ENCODE assay signal across 32 cellular contexts in the genomic region with DNA sequence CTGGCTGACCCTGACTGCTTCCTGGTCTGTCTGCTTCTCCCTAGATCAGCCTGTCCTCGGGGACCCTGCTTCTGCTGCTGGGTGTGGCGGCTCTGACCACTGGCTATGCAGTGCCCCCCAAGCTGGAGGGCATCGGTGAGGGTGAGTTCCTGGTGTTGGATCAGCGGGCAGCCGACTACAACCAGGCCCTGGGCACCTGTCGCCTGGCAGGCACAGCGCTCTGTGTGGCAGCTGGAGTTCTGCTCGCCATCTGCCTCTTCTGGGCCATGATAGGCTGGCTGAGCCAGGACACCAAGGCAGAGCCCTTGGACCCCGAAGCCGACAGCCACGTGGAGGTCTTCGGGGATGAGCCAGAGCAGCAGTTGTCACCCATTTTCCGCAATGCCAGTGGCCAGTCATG.
"Had no signal": no experiment of that assay in that cellular context is flagged by ENCODE, and none has a peak within 500 bp of the region (broad histone marks: within the 10 kb centered on the region; RNA-seq: fewer than 3 reads in every experiment).

No MANE protein-coding gene starts in this region.

- H3K9me3 Mint-ChIP-seq: activated B cell treated with CpG ODN at 0.5 μM for 24 hours; activated CD4-positive, alpha-beta memory T cell treated with anti-CD3 and anti-CD28 coated beads, Interleukin-2, amount 10 ng/mL, durations not matched to agents 7 days and 5 days; activated naive CD4-positive, alpha-beta T cell treated with anti-CD3 and anti-CD28 coated beads, Interleukin-2, amount 10 ng/mL, durations not matched to agents 7 days and 5 days; activated naive CD8-positive, alpha-beta T cell treated with anti-CD3 and anti-CD28 coated beads, Interleukin-2, amount 50 U/mL, for 24 hours; brain; T-cell had no signal

- DNase-seq: activated B cell treated with CpG ODN at 0.5 μM for 24 hours; activated CD4-positive, alpha-beta memory T cell treated with anti-CD3 and anti-CD28 coated beads, Interleukin-2, amount 10 ng/mL, durations not matched to agents 7 days and 5 days; activated CD4-positive, alpha-beta T cell treated with anti-CD3 and anti-CD28 coated beads for 48 hours; activated CD4-positive, CD25-positive, alpha-beta regulatory T cell treated with anti-CD3 and anti-CD28 coated beads, Interleukin-2, amount 50 U/mL, for 72 hours; activated CD8-positive, alpha-beta memory T cell treated with anti-CD3 and anti-CD28 coated beads for 24 hours; activated CD8-positive, alpha-beta memory T cell treated with anti-CD3 and anti-CD28 coated beads, Interleukin-2, amount 10 ng/mL, durations not matched to agents 7 days and 5 days; activated CD8-positive, alpha-beta memory T cell treated with anti-CD3 and anti-CD28 coated beads, Interleukin-2, amount 50 U/mL, for 48 hours; activated effector memory CD4-positive, alpha-beta T cell treated with Interleukin-2 at 50 U/mL for 16 hours; activated naive CD4-positive, alpha-beta T cell treated with anti-CD3 and anti-CD28 coated beads, Interleukin-2, amount 10 ng/mL, durations not matched to agents 7 days and 5 days; activated naive CD8-positive, alpha-beta T cell treated with anti-CD3 and anti-CD28 coated beads, Interleukin-2, amount 50 U/mL, for 24 hours; activated T-cell treated with anti-CD3 and anti-CD28 coated beads, Interleukin-2, amount 50 U/mL, for 48 hours; anterior cingulate cortex; NCI-H1092 treated with DMSO at 0.1 percent for 48 hours; NCI-H1417; NCI-H146; NCI-H1930; NCI-H2081 treated with DMSO at 0.1 percent for 48 hours; NCI-H226; NCI-H446 treated with DMSO at 0.1 percent for 48 hours; NCI-H526; NCI-H748 treated with DMSO at 0.1 percent for 48 hours; NK-92 treated with Interleukin-12 subunit alpha and Interleukin-12 subunit beta, amount 100 ng/mL, for 24 hours; PC-3; Peyer's patch; RPMI8226; SIG-M5; T-cell; T-helper 17 cell had no signal

- H3K9me3 ChIP-seq: Peyer's patch had no signal

- H3K4me3 ChIP-seq: Peyer's patch had no signal

- H3K27me3 Mint-ChIP-seq: activated B cell treated with CpG ODN at 0.5 μM for 24 hours; activated CD8-positive, alpha-beta memory T cell treated with anti-CD3 and anti-CD28 coated beads, Interleukin-2, amount 10 ng/mL, durations not matched to agents 7 days and 5 days; activated naive CD8-positive, alpha-beta T cell; activated naive CD8-positive, alpha-beta T cell treated with anti-CD3 and anti-CD28 coated beads, Interleukin-2, amount 50 U/mL, for 24 hours; T-cell had no signal

- H3K27ac ChIP-seq: Peyer's patch had no signal

- H3K4me3 Mint-ChIP-seq: activated B cell treated with CpG ODN at 0.5 μM for 24 hours; activated CD4-positive, alpha-beta memory T cell treated with anti-CD3 and anti-CD28 coated beads, Interleukin-2, amount 10 ng/mL, durations not matched to agents 7 days and 5 days; activated CD8-positive, alpha-beta memory T cell treated with anti-CD3 and anti-CD28 coated beads, Interleukin-2, amount 10 ng/mL, durations not matched to agents 7 days and 5 days; activated naive CD4-positive, alpha-beta T cell treated with anti-CD3 and anti-CD28 coated beads, Interleukin-2, amount 10 ng/mL, durations not matched to agents 7 days and 5 days; activated naive CD8-positive, alpha-beta T cell; activated naive CD8-positive, alpha-beta T cell treated with anti-CD3 and anti-CD28 coated beads, Interleukin-2, amount 50 U/mL, for 24 hours; brain; T-cell; T-helper 17 cell had no signal

- H3K36me3 Mint-ChIP-seq: activated CD8-positive, alpha-beta memory T cell treated with anti-CD3 and anti-CD28 coated beads, Interleukin-2, amount 10 ng/mL, durations not matched to agents 7 days and 5 days; activated naive CD4-positive, alpha-beta T cell treated with anti-CD3 and anti-CD28 coated beads, Interleukin-2, amount 10 ng/mL, durations not matched to agents 7 days and 5 days; activated naive CD8-positive, alpha-beta T cell; T-cell had no signal

- FAIRE-seq: bronchial epithelial cell had no signal

- ATAC-seq: activated CD8-positive, alpha-beta memory T cell treated with anti-CD3 and anti-CD28 coated beads, Interleukin-2, amount 10 ng/mL, durations not matched to agents 7 days and 5 days; activated naive CD8-positive, alpha-beta T cell treated with anti-CD3 and anti-CD28 coated beads, Interleukin-2, amount 50 U/mL, for 24 hours; Right ventricle myocardium inferior; T-cell; T-helper 17 cell had no signal

- H3K27ac Mint-ChIP-seq: activated B cell treated with CpG ODN at 0.5 μM for 24 hours; activated CD4-positive, alpha-beta memory T cell treated with anti-CD3 and anti-CD28 coated beads, Interleukin-2, amount 10 ng/mL, durations not matched to agents 7 days and 5 days; activated CD8-positive, alpha-beta memory T cell treated with anti-CD3 and anti-CD28 coated beads, Interleukin-2, amount 10 ng/mL, durations not matched to agents 7 days and 5 days; activated naive CD4-positive, alpha-beta T cell treated with anti-CD3 and anti-CD28 coated beads, Interleukin-2, amount 10 ng/mL, durations not matched to agents 7 days and 5 days; activated naive CD8-positive, alpha-beta T cell; activated naive CD8-positive, alpha-beta T cell treated with anti-CD3 and anti-CD28 coated beads, Interleukin-2, amount 50 U/mL, for 24 hours; T-cell; T-helper 17 cell had no signal

- H3K36me3 ChIP-seq: Peyer's patch had no signal

- H3K27me3 ChIP-seq: Peyer's patch had no signal
